In genomic region chr12:105445261-105446015, GRCh38 we compare ENCODE assay signal across 15 cellular contexts.
DNase-seq lines count a peak whose midpoint lies in the region; ATAC-seq and TF ChIP-seq lines count a peak whose summit lies in the region.
"Had no signal": no experiment of that assay in that cellular context is flagged by ENCODE, and none has a peak within 500 bp of the region (broad histone marks: within the 10 kb centered on the region; RNA-seq: fewer than 3 reads in every experiment).

No MANE protein-coding gene starts in this region.

- H3K79me2 ChIP-seq in hepatocyte: no peaks in the 10 kb centered on the region

- H2AFZ ChIP-seq in hepatocyte: no peak overlapping the region

- peak; percentile 29 for DNase-seq in DMS53 (lab: John Stamatoyannopoulos, UW)
- DNase-seq in DMS53 treated with DMSO at 0.1 percent for 48 hours (lab: John Stamatoyannopoulos, UW; ENCODE audit: unreplicated experiment): no peak
- peak; percentile 57 for DNase-seq in adipocyte (ENCODE audit: low read depth)
- DNase-seq in hepatocyte (ENCODE audit: low spot score): peak; percentile 30
- DNase-seq in SHP77 (lab: John Stamatoyannopoulos, UW): no peak
- no peak for DNase-seq in activated CD4-positive, alpha-beta T cell treated with anti-CD3 and anti-CD28 coated beads for 1 hour
- DNase-seq: activated CD4-positive, CD25-positive, alpha-beta regulatory T cell; activated gamma-delta T cell treated with Interleukin-2 at 50 U/mL for 16 hours; Peyer's patch; sigmoid colon; stimulated activated CD8-positive, alpha-beta memory T cell treated with anti-CD3 and anti-CD28 coated beads, Interleukin-4, amount 100 ng/mL, for 48 hours had no signal

- H3K9me2 ChIP-seq in hepatocyte (replicated peaks; ENCODE audit: insufficient read depth): no peaks in the 10 kb centered on the region

- H3K9ac ChIP-seq in adipocyte (ENCODE audit: low read length) (no peak overlapping the region), skeletal muscle satellite cell (ENCODE audit: low read depth, low read length) (peak overlapping the region; percentile 28)

- H3K4me3 ChIP-seq in adipocyte (ENCODE audit: low read length) (no peak overlapping the region), hepatocyte (no peak overlapping the region), skeletal muscle satellite cell (ENCODE audit: low read length) (no peak overlapping the region)
- H3K4me3 ChIP-seq: Peyer's patch, sigmoid colon had no signal

- H4K20me1 ChIP-seq in hepatocyte (ENCODE audit: insufficient read depth, poor library complexity, severe bottlenecking): no peaks in the 10 kb centered on the region

- H3K9me3 ChIP-seq in adipocyte (ENCODE audit: control insufficient read depth, low read length) (no peaks in the 10 kb centered on the region), hepatocyte (ENCODE audit: low read depth) (no peaks in the 10 kb centered on the region), skeletal muscle satellite cell (replicated peaks; ENCODE audit: low read length) (no peaks in the 10 kb centered on the region)
- H3K9me3 ChIP-seq: Peyer's patch, sigmoid colon had no signal

- no peak for TF ChIP-seq CTCF in hepatocyte (IDR thresholded peaks at IDR 0.05; ENCODE audit: poor library complexity)

- H3K4me2 ChIP-seq in hepatocyte (peak overlapping the region; percentile 4), skeletal muscle satellite cell (ENCODE audit: low read length) (peak overlapping the region; percentile 26)

- peak overlapping the region; percentile 69 for H3K27ac ChIP-seq in hepatocyte
- H3K27ac ChIP-seq: 22Rv1, Peyer's patch had no signal

- no peak for ATAC-seq in GM18861 (IDR thresholded peaks at IDR 0.05; ENCODE audit: unreplicated experiment)
- ATAC-seq: left lobe of liver had no signal

- WGBS in hepatocyte (ENCODE audit: low lambda C conversion rate, missing lambda C conversion rate): 43% methylated on average over 4 of the region's 4 CpGs

- H3K4me1 ChIP-seq in adipocyte (ENCODE audit: control insufficient read depth, insufficient read depth, low read length) (peaks cover 8% of the 10 kb centered on the region), hepatocyte (ENCODE audit: insufficient read depth) (peaks cover 37% of the 10 kb centered on the region), skeletal muscle satellite cell (ENCODE audit: control insufficient read depth, insufficient read depth, low read length) (peaks cover 20% of the 10 kb centered on the region)
- H3K4me1 ChIP-seq: Peyer's patch had no signal

- H3K36me3 ChIP-seq in adipocyte (ENCODE audit: control insufficient read depth, insufficient read depth, low read length, severe bottlenecking) (no peaks in the 10 kb centered on the region), hepatocyte (replicated peaks; ENCODE audit: insufficient read depth, low read depth) (no peaks in the 10 kb centered on the region), skeletal muscle satellite cell (ENCODE audit: insufficient read depth, low read length) (no peaks in the 10 kb centered on the region)
- H3K36me3 ChIP-seq: Peyer's patch, sigmoid colon had no signal

- H3K27me3 ChIP-seq in adipocyte (replicated peaks; ENCODE audit: control insufficient read depth, insufficient read depth, low read length) (no peaks in the 10 kb centered on the region), hepatocyte (no peaks in the 10 kb centered on the region), skeletal muscle satellite cell (ENCODE audit: control insufficient read depth, insufficient read depth, low read length) (no peaks in the 10 kb centered on the region)
- H3K27me3 ChIP-seq: Peyer's patch, sigmoid colon had no signal

Comparison
In these comparisons a context has a peak if more than half of its experiments do, and no peak if none do; other contexts are left out.
1. DNase-seq: peak in DMS53 (single experiment), adipocyte (single experiment) and hepatocyte (single experiment); none in DMS53 treated with DMSO at 0.1 percent for 48 hours (single experiment), SHP77 (0 of 2) and activated CD4-positive, alpha-beta T cell treated with anti-CD3 and anti-CD28 coated beads for 1 hour (single experiment).